In the genomic region with DNA sequence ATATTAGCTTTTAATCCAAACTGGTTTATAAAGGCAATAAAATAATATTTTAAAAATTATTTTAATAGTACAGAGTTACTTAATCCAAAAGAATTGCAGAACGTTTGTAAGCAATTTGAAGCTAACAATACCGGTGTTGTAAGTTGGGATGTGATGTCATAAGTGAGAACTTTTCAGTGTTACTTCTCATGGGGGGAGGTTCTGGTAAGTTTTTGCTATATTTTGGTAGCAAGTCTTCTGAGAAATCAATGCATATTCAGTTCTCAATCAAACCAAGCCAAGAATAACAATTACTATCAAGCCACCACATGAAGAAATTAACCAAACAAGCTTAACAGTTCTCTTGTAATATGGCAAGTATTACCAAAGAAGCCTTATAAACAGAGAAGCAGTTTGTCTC, we compare ENCODE assay signal across 29 cellular contexts.
DNase-seq lines count a peak whose midpoint lies in the region; ATAC-seq and TF ChIP-seq lines count a peak whose summit lies in the region.
"Had no signal": no experiment of that assay in that cellular context is flagged by ENCODE, and none has a peak within 500 bp of the region (broad histone marks: within the 10 kb centered on the region; RNA-seq: fewer than 3 reads in every experiment).

No MANE protein-coding gene starts in this region.

- ATAC-seq in Right ventricle myocardium superior (ENCODE audit: poor library complexity) (peak; percentile 60), left cardiac atrium (no peak), GM18868 (IDR thresholded peaks at IDR 0.05; ENCODE audit: unreplicated experiment) (no peak)
- ATAC-seq: mucosa of descending colon; pancreas; stimulated activated naive CD8-positive, alpha-beta T cell treated with anti-CD3 and anti-CD28 coated beads, Interleukin-15, amount 100 ng/mL, for 72 hours had no signal

- intact Hi-C loops in Right ventricle myocardium superior (cut with DNase I) (no loop called here), left cardiac atrium (cut with DNase I) (no loop called here)

- peaks cover 45 to 71% of the 10 kb centered on the region in 2 experiments for H3K4me1 ChIP-seq in neutrophil (ENCODE audit: control insufficient read depth in 1 of 2, insufficient read depth in 1 of 2, low read depth in 1 of 2, low read length in 1 of 2)
- H3K4me1 ChIP-seq: colonic mucosa, Peyer's patch had no signal

- H3K4me3 ChIP-seq in epithelial cell of esophagus (ENCODE audit: low read length) (no peak overlapping the region), neutrophil (ENCODE audit: low read depth in 1 of 2, low read length in 1 of 2) (no peak overlapping the region)
- H3K4me3 ChIP-seq: colonic mucosa, hepatocyte, mucosa of descending colon, pancreas, Peyer's patch, spleen, thyroid gland, vagina had no signal

- H3K27ac ChIP-seq in neutrophil = peak overlapping the region; percentile 66
- H3K27ac ChIP-seq: colonic mucosa, hepatocyte, pancreas, Peyer's patch, thyroid gland, vagina had no signal

- no peaks in the 10 kb centered on the region for H3K27me3 ChIP-seq in neutrophil
- H3K27me3 ChIP-seq: colonic mucosa, hepatocyte, pancreas, Peyer's patch, spleen, thyroid gland, vagina had no signal

- H3K36me3 ChIP-seq in neutrophil = no peaks in the 10 kb centered on the region
- H3K36me3 ChIP-seq: colonic mucosa, pancreas, Peyer's patch, spleen, thyroid gland, vagina had no signal

- H3K9me3 ChIP-seq in neutrophil = no peaks in the 10 kb centered on the region
- H3K9me3 ChIP-seq: colonic mucosa, mucosa of descending colon, pancreas, Peyer's patch, spleen, thyroid gland, vagina had no signal

- TF ChIP-seq CTCF in epithelial cell of esophagus (IDR thresholded peaks at IDR 0.05; ENCODE audit: insufficient read depth, low read depth, low read length, missing control alignments) (no peak), neutrophil (IDR thresholded peaks at IDR 0.05) (no peak)

- no peak for DNase-seq in Right ventricle myocardium superior
- no peak for DNase-seq in left cardiac atrium
- DNase-seq in astrocyte of the hippocampus (ENCODE audit: low read depth, low spot score) = peak; percentile 42
- DNase-seq in epithelial cell of esophagus (ENCODE audit: low read depth) = peak; percentile 50
- no peak for DNase-seq in AML-193 (lab: John Stamatoyannopoulos, UW)
- DNase-seq in activated CD4-positive, alpha-beta T cell treated with anti-CD3 and anti-CD28 coated beads, Interleukin-2, amount 50 U/mL, for 1 hour = no peak
- DNase-seq: activated CD4-positive, alpha-beta memory T cell treated with anti-CD3 and anti-CD28 coated beads for 36 hours; activated CD4-positive, CD25-positive, alpha-beta regulatory T cell treated with anti-CD3 and anti-CD28 coated beads, Interleukin-2, amount 50 U/mL, for 72 hours; activated CD8-positive, alpha-beta memory T cell treated with anti-CD3 and anti-CD28 coated beads, Interleukin-2, amount 50 U/mL, for 48 hours; activated naive CD4-positive, alpha-beta T cell treated with anti-CD3 and anti-CD28 coated beads for 36 hours; colonic mucosa; DMS 273 treated with DMSO at 0.1 percent for 48 hours; effector CD8-positive, alpha-beta T cell; H9; mucosa of descending colon; NCI-H146; NCI-H446; NCI-H82; pancreas; Peyer's patch; SIG-M5; spleen; stimulated activated CD4-positive, alpha-beta T cell treated with anti-CD3 and anti-CD28 coated beads, Interleukin-2, amount 100 ng/mL, for 24 hours; stimulated activated naive CD8-positive, alpha-beta T cell treated with anti-CD3 and anti-CD28 coated beads, Interleukin-15, amount 100 ng/mL, for 72 hours; thyroid gland had no signal

Comparison
In these comparisons a context has a peak if more than half of its experiments do, and no peak if none do; other contexts are left out.
1. DNase-seq: peak in astrocyte of the hippocampus (single experiment) and epithelial cell of esophagus (single experiment); none in Right ventricle myocardium superior (single experiment), left cardiac atrium (single experiment), AML-193 (0 of 2) and activated CD4-positive, alpha-beta T cell treated with anti-CD3 and anti-CD28 coated beads, Interleukin-2, amount 50 U/mL, for 1 hour (single experiment).